24 cellular contexts compared by ENCODE assay signal in the genomic region with DNA sequence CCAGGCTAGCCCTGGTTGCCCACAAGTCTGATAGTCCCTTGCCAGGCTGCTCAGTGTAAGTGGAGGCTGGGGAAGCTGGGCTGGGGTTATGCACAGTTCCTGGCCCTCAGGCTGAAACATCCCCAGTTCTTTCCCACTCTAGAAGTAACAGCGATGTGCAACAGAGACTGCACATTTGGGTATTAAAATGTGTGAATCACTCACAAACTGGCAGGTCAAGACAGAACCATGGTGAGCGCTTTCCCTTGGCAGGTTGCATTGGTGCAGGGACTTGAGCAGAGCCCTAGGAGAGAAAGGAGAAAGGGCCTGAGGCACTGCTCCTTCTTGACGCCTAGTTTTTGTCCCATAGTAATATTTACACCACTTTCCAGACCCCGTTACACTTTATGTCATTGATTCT.
"Had no signal": no experiment of that assay in that cellular context is flagged by ENCODE, and none has a peak within 500 bp of the region (broad histone marks: within the 10 kb centered on the region; RNA-seq: fewer than 3 reads in every experiment).

No MANE protein-coding gene starts in this region.

- H3K4me3 Mint-ChIP-seq: activated CD4-positive, alpha-beta memory T cell treated with anti-CD3 and anti-CD28 coated beads, Interleukin-2, amount 10 ng/mL, durations not matched to agents 7 days and 5 days; activated CD4-positive, alpha-beta T cell treated with anti-CD3 and anti-CD28 coated beads for 36 hours; activated CD4-positive, alpha-beta T cell treated with anti-CD3 and anti-CD28 coated beads, Interleukin-2, amount 10 ng/mL, durations not matched to agents 7 days and 5 days; activated naive CD4-positive, alpha-beta T cell treated with anti-CD3 and anti-CD28 coated beads, Interleukin-2, amount 10 ng/mL, durations not matched to agents 7 days and 5 days; activated naive CD8-positive, alpha-beta T cell treated with anti-CD3 and anti-CD28 coated beads, Interleukin-2, amount 10 ng/mL, durations not matched to agents 7 days and 5 days; activated T-cell treated with anti-CD3 and anti-CD28 coated beads, Interleukin-2, amount 50 U/mL, for 24 hours; activated T-cell treated with anti-CD3 and anti-CD28 coated beads, Interleukin-2, amount 50 U/mL, for 72 hours; brain had no signal

- H3K9me3 Mint-ChIP-seq: activated CD4-positive, alpha-beta memory T cell treated with anti-CD3 and anti-CD28 coated beads, Interleukin-2, amount 10 ng/mL, durations not matched to agents 7 days and 5 days; activated CD4-positive, alpha-beta T cell treated with anti-CD3 and anti-CD28 coated beads, Interleukin-2, amount 10 ng/mL, durations not matched to agents 7 days and 5 days; activated naive CD4-positive, alpha-beta T cell treated with anti-CD3 and anti-CD28 coated beads, Interleukin-2, amount 10 ng/mL, durations not matched to agents 7 days and 5 days; activated naive CD4-positive, alpha-beta T cell treated with anti-CD3 and anti-CD28 coated beads, Interleukin-2, amount 50 U/mL, for 72 hours; activated naive CD8-positive, alpha-beta T cell treated with anti-CD3 and anti-CD28 coated beads, Interleukin-2, amount 10 ng/mL, durations not matched to agents 7 days and 5 days; activated T-cell treated with anti-CD3 and anti-CD28 coated beads, Interleukin-2, amount 50 U/mL, for 24 hours; activated T-cell treated with anti-CD3 and anti-CD28 coated beads, Interleukin-2, amount 50 U/mL, for 72 hours had no signal

- H3K9me3 ChIP-seq: ascending aorta, esophagus muscularis mucosa had no signal

- H3K27me3 ChIP-seq: ascending aorta had no signal

- ATAC-seq: activated CD4-positive, alpha-beta T cell treated with anti-CD3 and anti-CD28 coated beads for 36 hours; activated naive CD4-positive, alpha-beta T cell treated with anti-CD3 and anti-CD28 coated beads, Interleukin-2, amount 50 U/mL, for 72 hours; activated T-cell treated with anti-CD3 and anti-CD28 coated beads, Interleukin-2, amount 50 U/mL, for 72 hours had no signal

- H3K4me1 ChIP-seq: ascending aorta had no signal

- H3K27ac ChIP-seq: ascending aorta, esophagus muscularis mucosa had no signal

- H3K4me3 ChIP-seq: ascending aorta, esophagus muscularis mucosa had no signal

- H3K36me3 ChIP-seq: ascending aorta, esophagus muscularis mucosa had no signal

- DNase-seq: activated CD4-positive, alpha-beta memory T cell treated with anti-CD3 and anti-CD28 coated beads, Interleukin-2, amount 10 ng/mL, durations not matched to agents 7 days and 5 days; activated CD4-positive, alpha-beta T cell treated with anti-CD3 and anti-CD28 coated beads for 36 hours; activated CD4-positive, alpha-beta T cell treated with anti-CD3 and anti-CD28 coated beads, Interleukin-2, amount 10 ng/mL, durations not matched to agents 7 days and 5 days; activated CD4-positive, alpha-beta T cell treated with anti-CD3 and anti-CD28 coated beads, Interleukin-2, amount 50 U/mL, for 4 hours; activated CD4-positive, CD25-positive, alpha-beta regulatory T cell; activated CD4-positive, CD25-positive, alpha-beta regulatory T cell treated with anti-CD3 and anti-CD28 coated beads, Interleukin-2, amount 50 U/mL, for 72 hours; activated CD8-positive, alpha-beta memory T cell treated with anti-CD3 and anti-CD28 coated beads, Interleukin-2, amount 50 U/mL, for 48 hours; activated gamma-delta T cell; activated naive CD4-positive, alpha-beta T cell; activated naive CD4-positive, alpha-beta T cell treated with anti-CD3 and anti-CD28 coated beads, Interleukin-2, amount 10 ng/mL, durations not matched to agents 7 days and 5 days; activated naive CD8-positive, alpha-beta T cell treated with anti-CD3 and anti-CD28 coated beads, Interleukin-2, amount 10 ng/mL, durations not matched to agents 7 days and 5 days; activated T-cell treated with anti-CD3 and anti-CD28 coated beads for 4 hours; activated T-cell treated with anti-CD3 and anti-CD28 coated beads, Interleukin-2, amount 50 U/mL, for 24 hours; activated T-cell treated with anti-CD3 and anti-CD28 coated beads, Interleukin-2, amount 50 U/mL, for 72 hours; caudate nucleus; cortex of kidney; dermis blood vessel endothelial cell; effector CD4-positive, alpha-beta T cell; head of caudate nucleus; T-helper 2 cell had no signal

- H3K4me1 Mint-ChIP-seq: activated CD4-positive, alpha-beta memory T cell treated with anti-CD3 and anti-CD28 coated beads, Interleukin-2, amount 10 ng/mL, durations not matched to agents 7 days and 5 days; activated CD4-positive, alpha-beta T cell treated with anti-CD3 and anti-CD28 coated beads for 36 hours; activated CD4-positive, alpha-beta T cell treated with anti-CD3 and anti-CD28 coated beads, Interleukin-2, amount 10 ng/mL, durations not matched to agents 7 days and 5 days; activated naive CD4-positive, alpha-beta T cell treated with anti-CD3 and anti-CD28 coated beads, Interleukin-2, amount 10 ng/mL, durations not matched to agents 7 days and 5 days; activated naive CD8-positive, alpha-beta T cell treated with anti-CD3 and anti-CD28 coated beads, Interleukin-2, amount 10 ng/mL, durations not matched to agents 7 days and 5 days had no signal

- H3K27ac Mint-ChIP-seq: activated CD4-positive, alpha-beta memory T cell treated with anti-CD3 and anti-CD28 coated beads, Interleukin-2, amount 10 ng/mL, durations not matched to agents 7 days and 5 days; activated CD4-positive, alpha-beta T cell treated with anti-CD3 and anti-CD28 coated beads for 36 hours; activated CD4-positive, alpha-beta T cell treated with anti-CD3 and anti-CD28 coated beads, Interleukin-2, amount 10 ng/mL, durations not matched to agents 7 days and 5 days; activated naive CD4-positive, alpha-beta T cell treated with anti-CD3 and anti-CD28 coated beads, Interleukin-2, amount 10 ng/mL, durations not matched to agents 7 days and 5 days; activated naive CD4-positive, alpha-beta T cell treated with anti-CD3 and anti-CD28 coated beads, Interleukin-2, amount 50 U/mL, for 72 hours; activated naive CD8-positive, alpha-beta T cell treated with anti-CD3 and anti-CD28 coated beads, Interleukin-2, amount 10 ng/mL, durations not matched to agents 7 days and 5 days; activated T-cell treated with anti-CD3 and anti-CD28 coated beads, Interleukin-2, amount 50 U/mL, for 24 hours; activated T-cell treated with anti-CD3 and anti-CD28 coated beads, Interleukin-2, amount 50 U/mL, for 72 hours had no signal

- H3K36me3 Mint-ChIP-seq: activated naive CD4-positive, alpha-beta T cell treated with anti-CD3 and anti-CD28 coated beads, Interleukin-2, amount 10 ng/mL, durations not matched to agents 7 days and 5 days; activated naive CD4-positive, alpha-beta T cell treated with anti-CD3 and anti-CD28 coated beads, Interleukin-2, amount 50 U/mL, for 72 hours; activated naive CD8-positive, alpha-beta T cell treated with anti-CD3 and anti-CD28 coated beads, Interleukin-2, amount 10 ng/mL, durations not matched to agents 7 days and 5 days; brain had no signal
